In the genomic region with DNA sequence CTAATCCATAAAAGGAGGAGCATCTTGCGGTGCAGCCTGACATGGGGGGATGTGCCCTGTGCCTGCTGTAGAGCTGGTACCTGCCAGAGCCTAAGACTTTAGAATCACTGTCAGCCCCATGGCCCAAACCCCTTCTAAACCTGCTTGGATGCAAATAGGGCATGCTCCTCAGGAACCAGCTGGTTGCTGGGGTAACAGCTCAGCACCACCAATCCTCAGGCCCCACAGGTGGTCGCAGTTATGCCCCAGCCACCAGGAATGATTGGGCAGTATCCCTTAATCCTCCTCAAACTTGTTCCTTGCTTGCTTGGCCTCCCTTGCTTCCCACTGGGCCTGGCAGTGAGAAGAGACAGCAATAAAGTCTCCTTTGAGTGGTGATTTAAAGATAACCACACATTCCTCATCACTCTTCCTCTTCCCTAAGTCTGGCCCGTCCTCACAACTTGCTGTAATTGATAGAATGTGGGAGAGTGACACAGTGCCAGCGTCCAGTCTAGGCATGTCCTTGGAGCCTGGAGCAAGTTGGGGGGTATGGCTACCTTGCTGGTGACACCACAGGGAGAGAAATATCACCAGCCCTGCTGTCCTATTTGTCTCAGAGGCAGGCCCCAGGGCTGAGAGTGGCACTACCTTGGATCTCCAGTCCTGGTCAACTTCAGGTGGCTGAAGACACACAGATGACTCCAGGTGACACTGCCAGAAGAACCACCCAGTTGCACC, we compare ENCODE assay signal across 23 cellular contexts. TPM values are rescaled to one million over a fixed set of nuclear protein-coding genes. Genes with fewer than 3 reads are reported as not detected.
DNase-seq lines count a peak whose midpoint lies in the region; ATAC-seq and TF ChIP-seq lines count a peak whose summit lies in the region.
"Had no signal": no experiment of that assay in that cellular context is flagged by ENCODE, and none has a peak within 500 bp of the region (broad histone marks: within the 10 kb centered on the region; RNA-seq: fewer than 3 reads in every experiment).

No MANE protein-coding gene starts in this region.

- intact Hi-C loops in activated CD8-positive, alpha-beta T cell treated with anti-CD3 and anti-CD28 coated beads for 36 hours (cut with micrococcal nuclease), result no loop called here
- intact Hi-C loops in spleen (cut with DNase I; ENCODE audit: low total_unique reads), result no loop called here
- intact Hi-C loops in CD8-positive, alpha-beta T cell (cut with DNase I, micrococcal nuclease), result no loop called here

- no peak overlapping the region for H3K4me3 ChIP-seq in endodermal cell (ENCODE audit: low read length)
- no peak overlapping the region for H3K4me3 ChIP-seq in lung
- no peak overlapping the region for H3K4me3 ChIP-seq in spleen
- no peak overlapping the region for H3K4me3 ChIP-seq in CD8-positive, alpha-beta T cell (ENCODE audit: low read depth, low read length)
- H3K4me3 ChIP-seq: GM23248, MG63, PC-9 had no signal

- DNase-seq in activated CD8-positive, alpha-beta T cell treated with anti-CD3 and anti-CD28 coated beads, Interleukin-2, amount 10 ng/mL, durations not matched to agents 7 days and 5 days, result no peak
- no peak for DNase-seq in activated CD8-positive, alpha-beta T cell treated with anti-CD3 and anti-CD28 coated beads for 36 hours
- DNase-seq in endodermal cell, result peak; percentile 40
- DNase-seq in lung (ENCODE audit: low spot score), result peak; percentile 25
- peak; percentile 56 for DNase-seq in spleen
- DNase-seq in OCI-M1 (lab: John Stamatoyannopoulos, UW), result no peak
- no peak for DNase-seq in CD8-positive, alpha-beta T cell
- no peak for DNase-seq in activated naive CD8-positive, alpha-beta T cell treated with anti-CD3 and anti-CD28 coated beads, Interleukin-2, amount 50 U/mL, for 24 hours
- DNase-seq: BE2C, GM23248, H7, KG1, MG63, NCI-H1105 treated with DMSO at 0.1 percent for 48 hours, NCI-H146, NCI-H1930, NCI-H2107, NCI-H524 treated with DMSO at 0.1 percent for 48 hours, NCI-H774, PC-9 had no signal

- H3K4me1 ChIP-seq in endodermal cell (ENCODE audit: control insufficient read depth, insufficient read depth, low read length) (no peaks in the 10 kb centered on the region), lung (ENCODE audit: control insufficient read depth in 2 of 2, insufficient read depth in 2 of 2, low read length in 2 of 2) (no peaks in the 10 kb centered on the region), spleen (peaks cover 0 to 12% (median 0%) of the 10 kb centered on the region in 6 donors)
- H3K4me1 ChIP-seq in CD8-positive, alpha-beta T cell (ENCODE audit: insufficient read depth, low read length), result no peaks in the 10 kb centered on the region
- H3K4me1 ChIP-seq: BE2C had no signal

- H3K36me3 Mint-ChIP-seq in activated CD8-positive, alpha-beta T cell treated with anti-CD3 and anti-CD28 coated beads, Interleukin-2, amount 10 ng/mL, durations not matched to agents 7 days and 5 days (ENCODE audit: low read depth), result no peaks in the 10 kb centered on the region
- no peaks in the 10 kb centered on the region for H3K36me3 Mint-ChIP-seq in activated CD8-positive, alpha-beta T cell treated with anti-CD3 and anti-CD28 coated beads for 36 hours (ENCODE audit: low read depth)
- H3K36me3 Mint-ChIP-seq in endodermal cell (ENCODE audit: low read depth), result no peaks in the 10 kb centered on the region
- H3K36me3 Mint-ChIP-seq in CD8-positive, alpha-beta T cell, result no peaks in the 10 kb centered on the region
- no peaks in the 10 kb centered on the region for H3K36me3 Mint-ChIP-seq in activated naive CD8-positive, alpha-beta T cell treated with anti-CD3 and anti-CD28 coated beads, Interleukin-2, amount 50 U/mL, for 24 hours (ENCODE audit: low read depth)

- WGBS in endodermal cell (ENCODE audit: insufficient coverage in 1 of 2, insufficient read length in 1 of 2), 2 experiments, result 96 to 100% methylated on average over 1 to 3 of the region's 4 CpGs
- 86 to 89% methylated on average over 4 of the region's 4 CpGs for WGBS in lung, 2 donors
- 82 to 89% (median 83%) methylated on average over 4 of the region's 4 CpGs for WGBS in spleen, 5 donors

- no peak overlapping the region for H3K9ac ChIP-seq in endodermal cell (ENCODE audit: extremely low read depth, low read length, poor library complexity, severe bottlenecking)
- H3K9ac ChIP-seq: GM23248 had no signal

- POLR2A ChIA-PET in activated CD8-positive, alpha-beta T cell treated with anti-CD3 and anti-CD28 coated beads, Interleukin-2, amount 10 ng/mL, durations not matched to agents 7 days and 5 days (lab: Charles Lee), result no interaction called here
- POLR2A ChIA-PET in activated CD8-positive, alpha-beta T cell treated with anti-CD3 and anti-CD28 coated beads for 36 hours (lab: Charles Lee), result interaction anchor here (0.8 kb wide), 1 partner anchor 30 kb away, joined by 3 read pairs; no protein-coding TSS in a partner anchor
- POLR2A ChIA-PET in CD8-positive, alpha-beta T cell (lab: Charles Lee), result no interaction called here

- H3K27me3 ChIP-seq in endodermal cell (ENCODE audit: control insufficient read depth, insufficient read depth, low read length, poor library complexity, severe bottlenecking), result peaks cover 32% of the 10 kb centered on the region
- no peaks in the 10 kb centered on the region for H3K27me3 ChIP-seq in lung (ENCODE audit: control insufficient read depth, insufficient read depth)
- peaks cover 0 to 20% (median 0%) of the 10 kb centered on the region in 7 donors for H3K27me3 ChIP-seq in spleen (replicated peaks in 1 of 7)
- H3K27me3 ChIP-seq in CD8-positive, alpha-beta T cell (ENCODE audit: insufficient read depth, low read length), result no peaks in the 10 kb centered on the region
- H3K27me3 ChIP-seq: BE2C, MG63 had no signal

- no peak for TF ChIP-seq CTCF in activated CD8-positive, alpha-beta T cell treated with anti-CD3 and anti-CD28 coated beads for 36 hours (IDR thresholded peaks at IDR 0.05)
- TF ChIP-seq CTCF in endodermal cell (conservative IDR thresholded peaks at IDR 0.05) (no peak), lung (IDR thresholded peaks at IDR 0.05; ENCODE audit: control extremely low read depth, extremely low read depth) (no peak), spleen (IDR thresholded peaks at IDR 0.05 in 8 of 11, conservative IDR thresholded peaks at IDR 0.05 in 3 of 11) (no peak)
- TF ChIP-seq CTCF in CD8-positive, alpha-beta T cell (IDR thresholded peaks at IDR 0.05), result no peak

- H3K4me3 Mint-ChIP-seq in activated CD8-positive, alpha-beta T cell treated with anti-CD3 and anti-CD28 coated beads, Interleukin-2, amount 10 ng/mL, durations not matched to agents 7 days and 5 days, result no peak overlapping the region
- H3K4me3 Mint-ChIP-seq in activated CD8-positive, alpha-beta T cell treated with anti-CD3 and anti-CD28 coated beads for 36 hours, result no peak overlapping the region
- H3K4me3 Mint-ChIP-seq in endodermal cell, result no peak overlapping the region
- no peak overlapping the region for H3K4me3 Mint-ChIP-seq in CD8-positive, alpha-beta T cell
- no peak overlapping the region for H3K4me3 Mint-ChIP-seq in activated naive CD8-positive, alpha-beta T cell treated with anti-CD3 and anti-CD28 coated beads, Interleukin-2, amount 50 U/mL, for 24 hours

- no peak for ATAC-seq in activated CD8-positive, alpha-beta T cell treated with anti-CD3 and anti-CD28 coated beads, Interleukin-2, amount 10 ng/mL, durations not matched to agents 7 days and 5 days
- no peak for ATAC-seq in activated CD8-positive, alpha-beta T cell treated with anti-CD3 and anti-CD28 coated beads for 36 hours
- ATAC-seq in lung (ENCODE audit: insufficient read depth, low FRiP score), result no peak
- no peak for ATAC-seq in CD8-positive, alpha-beta T cell
- no peak for ATAC-seq in activated naive CD8-positive, alpha-beta T cell treated with anti-CD3 and anti-CD28 coated beads, Interleukin-2, amount 50 U/mL, for 24 hours

- H3K27ac ChIP-seq in endodermal cell (ENCODE audit: low read depth, low read length) (no peak overlapping the region), lung (ENCODE audit: low read depth in 1 of 2, low read length in 1 of 2) (no peak overlapping the region), spleen (no peak overlapping the region)
- no peak overlapping the region for H3K27ac ChIP-seq in CD8-positive, alpha-beta T cell (ENCODE audit: low read depth, low read length)
- H3K27ac ChIP-seq: 22Rv1, GM23248, PC-9 had no signal

- H3K27me3 Mint-ChIP-seq in activated CD8-positive, alpha-beta T cell treated with anti-CD3 and anti-CD28 coated beads, Interleukin-2, amount 10 ng/mL, durations not matched to agents 7 days and 5 days (ENCODE audit: low read depth), result peaks cover 6% of the 10 kb centered on the region
- H3K27me3 Mint-ChIP-seq in activated CD8-positive, alpha-beta T cell treated with anti-CD3 and anti-CD28 coated beads for 36 hours, result peaks cover 8% of the 10 kb centered on the region
- H3K27me3 Mint-ChIP-seq in endodermal cell (ENCODE audit: insufficient read depth), result peaks cover 31% of the 10 kb centered on the region
- H3K27me3 Mint-ChIP-seq in CD8-positive, alpha-beta T cell (ENCODE audit: low read depth), result peaks cover 8% of the 10 kb centered on the region
- peaks cover 9% of the 10 kb centered on the region for H3K27me3 Mint-ChIP-seq in activated naive CD8-positive, alpha-beta T cell treated with anti-CD3 and anti-CD28 coated beads, Interleukin-2, amount 50 U/mL, for 24 hours

- H3K4me1 Mint-ChIP-seq in activated CD8-positive, alpha-beta T cell treated with anti-CD3 and anti-CD28 coated beads, Interleukin-2, amount 10 ng/mL, durations not matched to agents 7 days and 5 days (ENCODE audit: low read depth), result peaks cover 20% of the 10 kb centered on the region
- peaks cover 12% of the 10 kb centered on the region for H3K4me1 Mint-ChIP-seq in activated CD8-positive, alpha-beta T cell treated with anti-CD3 and anti-CD28 coated beads for 36 hours (ENCODE audit: low read depth)
- no peaks in the 10 kb centered on the region for H3K4me1 Mint-ChIP-seq in endodermal cell
- no peaks in the 10 kb centered on the region for H3K4me1 Mint-ChIP-seq in CD8-positive, alpha-beta T cell (ENCODE audit: low read depth)
- peaks cover 15% of the 10 kb centered on the region for H3K4me1 Mint-ChIP-seq in activated naive CD8-positive, alpha-beta T cell treated with anti-CD3 and anti-CD28 coated beads, Interleukin-2, amount 50 U/mL, for 24 hours

- H3K27ac Mint-ChIP-seq in activated CD8-positive, alpha-beta T cell treated with anti-CD3 and anti-CD28 coated beads, Interleukin-2, amount 10 ng/mL, durations not matched to agents 7 days and 5 days, result peak overlapping the region; percentile 21
- no peak overlapping the region for H3K27ac Mint-ChIP-seq in activated CD8-positive, alpha-beta T cell treated with anti-CD3 and anti-CD28 coated beads for 36 hours
- no peak overlapping the region for H3K27ac Mint-ChIP-seq in endodermal cell
- H3K27ac Mint-ChIP-seq in CD8-positive, alpha-beta T cell, result no peak overlapping the region
- H3K27ac Mint-ChIP-seq in activated naive CD8-positive, alpha-beta T cell treated with anti-CD3 and anti-CD28 coated beads, Interleukin-2, amount 50 U/mL, for 24 hours, result no peak overlapping the region

- CTCF ChIA-PET in activated CD8-positive, alpha-beta T cell treated with anti-CD3 and anti-CD28 coated beads, Interleukin-2, amount 10 ng/mL, durations not matched to agents 7 days and 5 days (lab: Charles Lee), result no interaction called here
- CTCF ChIA-PET in activated CD8-positive, alpha-beta T cell treated with anti-CD3 and anti-CD28 coated beads for 36 hours (lab: Charles Lee), result no interaction called here
- CTCF ChIA-PET in CD8-positive, alpha-beta T cell (lab: Charles Lee), result no interaction called here

- TF ChIP-seq POLR2A in spleen (IDR thresholded peaks at IDR 0.05), result no peak

- no peaks in the 10 kb centered on the region for H3K36me3 ChIP-seq in endodermal cell (ENCODE audit: control insufficient read depth, insufficient read depth, low read length)
- peaks cover 0 to 9% of the 10 kb centered on the region in 2 donors for H3K36me3 ChIP-seq in lung (ENCODE audit: control insufficient read depth in 2 of 2, insufficient read depth in 2 of 2, low read length in 2 of 2)
- no peaks in the 10 kb centered on the region for H3K36me3 ChIP-seq in spleen
- no peaks in the 10 kb centered on the region for H3K36me3 ChIP-seq in CD8-positive, alpha-beta T cell (ENCODE audit: insufficient read depth, low read length)
- H3K36me3 ChIP-seq: BE2C, MG63 had no signal

- H3K9me3 Mint-ChIP-seq in activated CD8-positive, alpha-beta T cell treated with anti-CD3 and anti-CD28 coated beads, Interleukin-2, amount 10 ng/mL, durations not matched to agents 7 days and 5 days (ENCODE audit: insufficient read depth), result no peaks in the 10 kb centered on the region
- no peaks in the 10 kb centered on the region for H3K9me3 Mint-ChIP-seq in activated CD8-positive, alpha-beta T cell treated with anti-CD3 and anti-CD28 coated beads for 36 hours
- no peaks in the 10 kb centered on the region for H3K9me3 Mint-ChIP-seq in endodermal cell
- no peaks in the 10 kb centered on the region for H3K9me3 Mint-ChIP-seq in CD8-positive, alpha-beta T cell
- H3K9me3 Mint-ChIP-seq in activated naive CD8-positive, alpha-beta T cell treated with anti-CD3 and anti-CD28 coated beads, Interleukin-2, amount 50 U/mL, for 24 hours, result no peaks in the 10 kb centered on the region

- H3K9me3 ChIP-seq in endodermal cell (ENCODE audit: control insufficient read depth, low read length), result no peaks in the 10 kb centered on the region
- H3K9me3 ChIP-seq in lung (ENCODE audit: control insufficient read depth in 2 of 2, insufficient read depth in 1 of 2, low read length in 1 of 2), result peaks cover 0 to 2% of the 10 kb centered on the region in 2 donors
- H3K9me3 ChIP-seq in spleen, result no peaks in the 10 kb centered on the region
- H3K9me3 ChIP-seq in CD8-positive, alpha-beta T cell (ENCODE audit: low read length), result no peaks in the 10 kb centered on the region
- H3K9me3 ChIP-seq: BE2C, MG63 had no signal

RNA-seq across cellular contexts. Expression of a gene that starts 43.0 kb away (rescaled TPM):
- total RNA-seq in activated CD8-positive, alpha-beta T cell treated with anti-CD3 and anti-CD28 coated beads, Interleukin-2, amount 10 ng/mL, durations not matched to agents 7 days and 5 days, result not detected
- under 1 TPM; 0.04 to 0.09 TPM for total RNA-seq in activated CD8-positive, alpha-beta T cell treated with anti-CD3 and anti-CD28 coated beads for 36 hours
- total RNA-seq in endodermal cell (under 1 TPM; 0.51 to 0.77 TPM), lung (10 to 100 TPM; 10.9 to 49.4 TPM), spleen (1 to 10 TPM; 2.2 to 6.8 (median 4.1) TPM)
- polyA plus RNA-seq in endodermal cell (2013, experiment 1 of 2), result 1.4 TPM
- 1.1 TPM for polyA plus RNA-seq in endodermal cell (2013, experiment 2 of 2)
- polyA plus RNA-seq in lung (1 to 10 TPM; 2.9 to 3.4 TPM), spleen (1 to 10 TPM in 1 of 3 donors, under 1 TPM in 2; 0.57 to 1.6 (median 0.80) TPM)
- not detected for total RNA-seq in CD8-positive, alpha-beta T cell
- total RNA-seq: G401, PC-9, SK-MEL-5 had no signal

Comparison
In these comparisons a context has a peak if more than half of its experiments do, and no peak if none do; other contexts are left out.
1. DNase-seq: peak in endodermal cell (single experiment), lung (single experiment) and spleen (single experiment); none in activated CD8-positive, alpha-beta T cell treated with anti-CD3 and anti-CD28 coated beads, Interleukin-2, amount 10 ng/mL, durations not matched to agents 7 days and 5 days (single experiment), activated CD8-positive, alpha-beta T cell treated with anti-CD3 and anti-CD28 coated beads for 36 hours (single experiment), OCI-M1 (single experiment), CD8-positive, alpha-beta T cell (0 of 7) and activated naive CD8-positive, alpha-beta T cell treated with anti-CD3 and anti-CD28 coated beads, Interleukin-2, amount 50 U/mL, for 24 hours (single experiment).